In the genomic region with DNA sequence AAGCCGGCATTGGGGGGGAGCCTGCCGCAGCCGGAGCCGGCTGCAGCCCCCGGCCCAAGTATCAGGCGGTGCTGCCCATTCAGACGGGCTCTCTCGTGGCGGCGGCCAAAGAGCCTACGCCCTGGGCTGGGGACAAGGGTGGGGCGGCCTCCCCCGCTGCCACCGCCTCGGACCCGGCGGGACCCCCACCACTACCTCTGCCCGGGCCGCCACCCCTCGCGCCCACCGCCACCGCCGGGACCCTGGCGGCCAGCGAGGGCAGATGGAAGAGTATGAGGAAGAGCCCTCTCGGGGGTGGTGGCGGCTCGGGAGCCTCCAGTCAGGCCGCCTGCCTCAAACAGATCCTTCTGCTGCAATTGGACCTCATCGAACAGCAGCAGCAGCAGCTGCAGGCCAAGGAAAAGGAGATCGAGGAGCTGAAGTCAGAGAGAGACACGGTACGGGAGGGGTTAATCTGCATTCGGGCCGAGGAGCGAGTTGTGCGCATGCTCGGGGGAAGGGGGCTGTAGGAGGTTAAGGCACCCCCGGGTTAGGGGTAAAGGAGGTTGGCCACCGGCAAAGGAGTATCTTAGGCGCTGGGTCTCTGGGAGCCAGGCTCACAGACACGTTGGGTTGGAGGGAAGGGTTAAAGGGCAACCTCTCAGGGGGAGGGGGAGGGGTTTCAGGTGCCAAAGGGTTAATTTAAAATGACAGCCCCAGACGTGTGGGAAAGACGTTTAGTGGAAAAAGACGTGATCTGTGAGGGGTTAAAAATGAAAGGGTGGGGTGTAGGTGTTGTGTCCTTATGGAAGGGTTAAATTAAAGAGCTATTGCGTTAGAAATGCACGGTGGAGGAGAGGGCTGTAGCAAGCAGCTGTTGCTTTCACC, we compare ENCODE assay signal across 8 cellular contexts. TPM values are rescaled to one million over a fixed set of nuclear protein-coding genes. Genes with fewer than 3 reads are reported as not detected.
A peak's percentile ranks its signal among the peaks of the same experiment; 100 is the strongest.
DNase-seq lines count a peak whose midpoint lies in the region; ATAC-seq and TF ChIP-seq lines count a peak whose summit lies in the region.

No MANE protein-coding gene starts in this region.

- TF ChIP-seq CTCF in 22Rv1 (IDR thresholded peaks at IDR 0.05) (no peak), GM12873 (IDR thresholded peaks at IDR 0.05; ENCODE audit: insufficient read depth, low read depth, low read length, missing control alignments) (peak; percentile 26), heart right ventricle (IDR thresholded peaks at IDR 0.05) (peak in 1 of 9 donors; percentile 9)

- DNase-seq in RPMI7951 (ENCODE audit: low read depth) (peak; percentile 35), heart right ventricle (peak; percentile 53 to 65), posterior cingulate gyrus (peak in 7 of 10 donors; percentile 35 to 91 (median 54)), globus pallidus (ENCODE audit: low spot score) (no peak)

- H3K9ac ChIP-seq in HUES48 (ENCODE audit: low read depth, low read length) = peak overlapping the region; percentile 87

- H3K36me3 ChIP-seq in HUES48 (ENCODE audit: control insufficient read depth, insufficient read depth, low read length) = peaks cover 30% of the 10 kb centered on the region
- peaks cover 0 to 31% (median 18%) of the 10 kb centered on the region in 9 donors for H3K36me3 ChIP-seq in heart right ventricle

- peak; percentile 12 to 48 (median 36) for ATAC-seq in heart right ventricle

- 1% methylated on average over 48 of the region's 48 CpGs for WGBS in adipose tissue, 3 donors
- 0 to 1% methylated on average over 47 to 48 of the region's 48 CpGs for WGBS in heart right ventricle, 2 donors

- H3K4me1 ChIP-seq in HUES48 (ENCODE audit: control insufficient read depth, insufficient read depth, low read length) (0 out of 2 replicates have a peak, but pooled peaks cover 6% of the 10 kb centered on the region), heart right ventricle (peaks cover 5 to 39% (median 31%) of the 10 kb centered on the region in 9 donors)

- H3K4me3 ChIP-seq in HUES48 (ENCODE audit: low read depth, low read length) (peak overlapping the region; percentile 70), heart right ventricle (peak overlapping the region; percentile 89 to 100 (median 100))

- H3K9me3 ChIP-seq in HUES48 (ENCODE audit: control insufficient read depth, insufficient read depth, low read length) (no peaks in the 10 kb centered on the region), heart right ventricle (no peaks in the 10 kb centered on the region)

- intact Hi-C loops in heart right ventricle (cut with DNase I) (loop anchor here in 2 of 10 donors (2.0 kb wide), 3 partner anchors 14 to 44 kb away; no protein-coding TSS in a partner anchor), posterior cingulate gyrus (cut with DNase I) (no loop called here)

- no peaks in the 10 kb centered on the region for H3K27me3 ChIP-seq in HUES48 (ENCODE audit: control insufficient read depth, insufficient read depth, low read length)
- H3K27me3 ChIP-seq in heart right ventricle = no peaks in the 10 kb centered on the region

- H3K27ac ChIP-seq in 22Rv1 (peak overlapping the region; percentile 93), HUES48 (ENCODE audit: low read depth, low read length) (peak overlapping the region; percentile 96), adipose tissue (ENCODE audit: low read depth, low read length) (peak overlapping the region; percentile 72), heart right ventricle (peak overlapping the region; percentile 92 to 99 (median 97))

RNA-seq across cellular contexts. Expression of gene MSL1, which starts 1.4 kb away (rescaled TPM):
- 35.5 and 46.5 TPM in 2 replicates for total RNA-seq in RPMI7951 (2014; rRNA removed; shearing (Covaris generic))
- polyA plus RNA-seq in adipose tissue (10 to 100 TPM; 33.8 to 88.4 (median 62.1) TPM), heart right ventricle (10 to 100 TPM; 45.5 to 65.0 TPM)
- 10 to 100 TPM; 26.3 to 57.4 (median 37.7) TPM for total RNA-seq in heart right ventricle

RNA-seq across cellular contexts. Expression of gene CASC3, which starts 17.2 kb away (rescaled TPM):
- total RNA-seq in RPMI7951 (2014; rRNA removed; shearing (Covaris generic)) = 23.1 and 37.0 TPM in 2 replicates
- 10 to 100 TPM; 28.0 to 62.2 (median 43.2) TPM for polyA plus RNA-seq in adipose tissue
- total RNA-seq in heart right ventricle = 10 to 100 TPM; 39.9 to 56.8 (median 43.7) TPM
- 10 to 100 TPM; 21.3 to 41.0 TPM for polyA plus RNA-seq in heart right ventricle

RNA-seq across cellular contexts. Expression of gene NR1D1, which starts 22.8 kb away (rescaled TPM):
- total RNA-seq in RPMI7951 (2014; rRNA removed; shearing (Covaris generic)) = 2.3 and 5.5 TPM in 2 replicates
- polyA plus RNA-seq in adipose tissue (10 to 100 TPM in 2 of 3 donors, 1 to 10 TPM in 1; 7.3 to 20.7 (median 15.0) TPM), heart right ventricle (10 to 100 TPM in 1 of 2 donors, 1 to 10 TPM in 1; 7.1 to 24.4 TPM)
- 10 to 100 TPM in 7 of 10 donors, 1 to 10 TPM in 3; 5.5 to 41.3 (median 29.9) TPM for total RNA-seq in heart right ventricle

RNA-seq across cellular contexts. Expression of gene RAPGEFL1, which starts 54.1 kb away (rescaled TPM):
- total RNA-seq in RPMI7951 (2014; rRNA removed; shearing (Covaris generic)) = 0.10 and 0.60 TPM in 2 replicates
- 1 to 10 TPM; 4.0 to 5.8 (median 4.5) TPM for polyA plus RNA-seq in adipose tissue
- total RNA-seq in heart right ventricle = 1 to 10 TPM; 2.2 to 5.7 (median 3.2) TPM
- 10 to 100 TPM in 1 of 2 donors, 1 to 10 TPM in 1; 2.9 to 21.9 TPM for polyA plus RNA-seq in heart right ventricle
